2 cellular contexts compared by ENCODE assay signal in the genomic region with DNA sequence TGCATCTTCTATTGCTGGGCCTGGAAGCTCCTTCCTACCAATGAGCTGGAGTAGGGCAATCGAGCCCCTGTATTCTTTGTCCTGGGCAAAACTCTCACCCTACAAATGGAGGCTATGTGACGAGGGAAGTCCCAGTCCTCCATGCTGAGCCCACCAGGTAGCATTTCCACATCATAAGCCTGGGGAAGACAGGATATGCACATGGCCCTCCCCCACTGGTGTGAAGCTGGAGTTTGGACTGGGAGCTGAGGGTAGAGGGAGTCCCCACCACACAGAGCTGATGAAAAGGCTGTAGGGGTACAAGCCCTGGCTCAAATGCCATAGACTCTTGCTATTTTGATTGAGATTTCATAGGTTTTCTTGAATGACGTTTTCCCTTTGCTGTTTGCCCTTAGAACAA.
A peak's percentile ranks its signal among the peaks of the same experiment; 100 is the strongest.
TF ChIP-seq lines count a peak whose summit lies in the region.

No MANE protein-coding gene starts in this region.

TF ChIP-seq in GM23338, 12 proteins besides CTCF, POLR2A, EP300 and RAD21:
- TF ChIP-seq JUNB (IDR thresholded peaks at IDR 0.05; ENCODE audit: unreplicated experiment) (no peak), EZH2 (IDR thresholded peaks at IDR 0.05; ENCODE audit: low read depth, unreplicated experiment) (no peak), EZH2phosphoT487 (IDR thresholded peaks at IDR 0.05; ENCODE audit: unreplicated experiment) (no peak), ZNF331 (CRISPR knock-in tag; IDR thresholded peaks at IDR 0.05; ENCODE audit: low read depth) (no peak), NANOG (IDR thresholded peaks at IDR 0.05; ENCODE audit: borderline replicate concordance) (no peak)
- TF ChIP-seq, protein P1, sequence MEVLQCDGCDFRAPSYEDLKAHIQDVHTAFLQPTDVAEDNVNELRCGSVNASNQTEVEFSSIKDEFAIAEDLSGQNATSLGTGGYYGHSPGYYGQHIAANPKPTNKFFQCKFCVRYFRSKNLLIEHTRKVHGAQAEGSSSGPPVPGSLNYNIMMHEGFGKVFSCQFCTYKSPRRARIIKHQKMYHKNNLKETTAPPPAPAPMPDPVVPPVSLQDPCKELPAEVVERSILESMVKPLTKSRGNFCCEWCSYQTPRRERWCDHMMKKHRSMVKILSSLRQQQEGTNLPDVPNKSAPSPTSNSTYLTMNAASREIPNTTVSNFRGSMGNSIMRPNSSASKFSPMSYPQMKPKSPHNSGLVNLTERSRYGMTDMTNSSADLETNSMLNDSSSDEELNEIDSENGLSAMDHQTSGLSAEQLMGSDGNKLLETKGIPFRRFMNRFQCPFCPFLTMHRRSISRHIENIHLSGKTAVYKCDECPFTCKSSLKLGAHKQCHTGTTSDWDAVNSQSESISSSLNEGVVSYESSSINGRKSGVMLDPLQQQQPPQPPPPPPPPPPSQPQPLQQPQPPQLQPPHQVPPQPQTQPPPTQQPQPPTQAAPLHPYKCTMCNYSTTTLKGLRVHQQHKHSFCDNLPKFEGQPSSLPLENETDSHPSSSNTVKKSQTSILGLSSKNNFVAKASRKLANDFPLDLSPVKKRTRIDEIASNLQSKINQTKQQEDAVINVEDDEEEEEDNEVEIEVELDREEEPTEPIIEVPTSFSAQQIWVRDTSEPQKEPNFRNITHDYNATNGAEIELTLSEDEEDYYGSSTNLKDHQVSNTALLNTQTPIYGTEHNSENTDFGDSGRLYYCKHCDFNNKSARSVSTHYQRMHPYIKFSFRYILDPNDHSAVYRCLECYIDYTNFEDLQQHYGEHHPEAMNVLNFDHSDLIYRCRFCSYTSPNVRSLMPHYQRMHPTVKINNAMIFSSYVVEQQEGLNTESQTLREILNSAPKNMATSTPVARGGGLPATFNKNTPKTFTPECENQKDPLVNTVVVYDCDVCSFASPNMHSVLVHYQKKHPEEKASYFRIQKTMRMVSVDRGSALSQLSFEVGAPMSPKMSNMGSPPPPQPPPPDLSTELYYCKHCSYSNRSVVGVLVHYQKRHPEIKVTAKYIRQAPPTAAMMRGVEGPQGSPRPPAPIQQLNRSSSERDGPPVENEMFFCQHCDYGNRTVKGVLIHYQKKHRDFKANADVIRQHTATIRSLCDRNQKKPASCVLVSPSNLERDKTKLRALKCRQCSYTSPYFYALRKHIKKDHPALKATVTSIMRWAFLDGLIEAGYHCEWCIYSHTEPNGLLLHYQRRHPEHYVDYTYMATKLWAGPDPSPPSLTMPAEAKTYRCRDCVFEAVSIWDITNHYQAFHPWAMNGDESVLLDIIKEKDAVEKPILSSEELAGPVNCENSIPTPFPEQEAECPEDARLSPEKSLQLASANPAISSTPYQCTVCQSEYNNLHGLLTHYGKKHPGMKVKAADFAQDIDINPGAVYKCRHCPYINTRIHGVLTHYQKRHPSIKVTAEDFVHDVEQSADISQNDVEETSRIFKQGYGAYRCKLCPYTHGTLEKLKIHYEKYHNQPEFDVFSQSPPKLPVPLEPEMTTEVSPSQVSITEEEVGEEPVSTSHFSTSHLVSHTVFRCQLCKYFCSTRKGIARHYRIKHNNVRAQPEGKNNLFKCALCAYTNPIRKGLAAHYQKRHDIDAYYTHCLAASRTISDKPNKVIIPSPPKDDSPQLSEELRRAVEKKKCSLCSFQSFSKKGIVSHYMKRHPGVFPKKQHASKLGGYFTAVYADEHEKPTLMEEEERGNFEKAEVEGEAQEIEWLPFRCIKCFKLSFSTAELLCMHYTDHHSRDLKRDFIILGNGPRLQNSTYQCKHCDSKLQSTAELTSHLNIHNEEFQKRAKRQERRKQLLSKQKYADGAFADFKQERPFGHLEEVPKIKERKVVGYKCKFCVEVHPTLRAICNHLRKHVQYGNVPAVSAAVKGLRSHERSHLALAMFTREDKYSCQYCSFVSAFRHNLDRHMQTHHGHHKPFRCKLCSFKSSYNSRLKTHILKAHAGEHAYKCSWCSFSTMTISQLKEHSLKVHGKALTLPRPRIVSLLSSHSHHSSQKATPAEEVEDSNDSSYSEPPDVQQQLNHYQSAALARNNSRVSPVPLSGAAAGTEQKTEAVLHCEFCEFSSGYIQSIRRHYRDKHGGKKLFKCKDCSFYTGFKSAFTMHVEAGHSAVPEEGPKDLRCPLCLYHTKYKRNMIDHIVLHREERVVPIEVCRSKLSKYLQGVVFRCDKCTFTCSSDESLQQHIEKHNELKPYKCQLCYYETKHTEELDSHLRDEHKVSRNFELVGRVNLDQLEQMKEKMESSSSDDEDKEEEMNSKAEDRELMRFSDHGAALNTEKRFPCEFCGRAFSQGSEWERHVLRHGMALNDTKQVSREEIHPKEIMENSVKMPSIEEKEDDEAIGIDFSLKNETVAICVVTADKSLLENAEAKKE (CRISPR knock-in tag; IDR thresholded peaks at IDR 0.05) = no peak
TF ChIP-seq in GM23338: peak in this region for 0.

TF ChIP-seq in H1, 55 proteins besides CTCF, POLR2A, EP300 and RAD21:
- TF ChIP-seq, protein P2, sequence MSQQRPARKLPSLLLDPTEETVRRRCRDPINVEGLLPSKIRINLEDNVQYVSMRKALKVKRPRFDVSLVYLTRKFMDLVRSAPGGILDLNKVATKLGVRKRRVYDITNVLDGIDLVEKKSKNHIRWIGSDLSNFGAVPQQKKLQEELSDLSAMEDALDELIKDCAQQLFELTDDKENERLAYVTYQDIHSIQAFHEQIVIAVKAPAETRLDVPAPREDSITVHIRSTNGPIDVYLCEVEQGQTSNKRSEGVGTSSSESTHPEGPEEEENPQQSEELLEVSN (IDR thresholded peaks at IDR 0.05) = 0 out of 2 replicates have a peak, but pooled peaks have one; percentile 29
- TF ChIP-seq, protein P3, sequence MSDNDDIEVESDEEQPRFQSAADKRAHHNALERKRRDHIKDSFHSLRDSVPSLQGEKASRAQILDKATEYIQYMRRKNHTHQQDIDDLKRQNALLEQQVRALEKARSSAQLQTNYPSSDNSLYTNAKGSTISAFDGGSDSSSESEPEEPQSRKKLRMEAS (IDR thresholded peaks at IDR 0.05) = peak; percentile 37; the same call in 1 of the 2 replicates
- no peak for TF ChIP-seq SIN3A (conservative IDR thresholded peaks at IDR 0.05 in 1 of 2, IDR thresholded peaks at IDR 0.05 in 1 of 2; ENCODE audit: low read depth in 1 of 2, low read length in 2 of 2)
